In the genomic region with DNA sequence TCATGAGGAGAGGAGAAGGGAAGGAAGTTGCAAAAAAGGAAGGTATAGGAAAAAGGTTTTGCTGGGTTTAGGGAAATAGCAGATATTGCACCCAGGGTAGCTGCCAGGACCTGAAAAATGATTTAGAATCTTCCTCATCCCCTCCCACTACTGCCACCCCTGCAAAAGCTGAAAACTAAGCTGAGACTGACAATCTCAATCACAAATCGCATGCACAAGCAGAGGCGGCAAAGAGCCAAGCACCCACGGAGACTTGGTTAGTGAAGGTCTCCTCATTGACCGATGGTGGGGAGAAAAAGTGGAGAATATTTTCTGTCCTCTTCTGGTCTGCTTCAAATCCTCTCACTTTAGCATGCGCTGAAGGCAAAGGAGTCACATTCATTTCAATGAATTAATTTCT, we compare ENCODE assay signal across 22 cellular contexts. TPM values are rescaled to one million over a fixed set of nuclear protein-coding genes. Genes with fewer than 3 reads are reported as not detected.
"Had no signal": no experiment of that assay in that cellular context is flagged by ENCODE, and none has a peak within 500 bp of the region (broad histone marks: within the 10 kb centered on the region; RNA-seq: fewer than 3 reads in every experiment).

No MANE protein-coding gene starts in this region.

- H3K36me3 ChIP-seq: ascending aorta had no signal

- H3K27ac ChIP-seq: ascending aorta had no signal

- H3K27ac Mint-ChIP-seq: activated CD8-positive, alpha-beta T cell treated with anti-CD3 and anti-CD28 coated beads, Interleukin-2, amount 10 ng/mL, durations not matched to agents 7 days and 5 days; activated naive CD4-positive, alpha-beta T cell treated with anti-CD3 and anti-CD28 coated beads, Interleukin-2, amount 50 U/mL, for 72 hours; activated naive CD8-positive, alpha-beta T cell treated with anti-CD3 and anti-CD28 coated beads, Interleukin-2, amount 50 U/mL, for 24 hours; activated T-helper 1 cell treated with anti-CD3 and anti-CD28 coated beads, Interleukin-12 subunit alpha, Interleukin-12 subunit beta, Interleukin-2, Interleukin-4 antibody, amounts not matched to agents 30 ng/mL and 10 ng/mL and 1 ng/mL, durations not matched to agents 14 hours and 24 hours and 36 hours; T-helper 1 cell treated with Interleukin-12 subunit alpha and Interleukin-12 subunit beta and Interleukin-4 antibody, amounts not matched to agents 30 μg/mL and 1 μg/mL, for 36 hours had no signal

- H3K9me3 ChIP-seq: ascending aorta had no signal

- H3K9me3 Mint-ChIP-seq: activated naive CD4-positive, alpha-beta T cell treated with anti-CD3 and anti-CD28 coated beads, Interleukin-2, amount 50 U/mL, for 72 hours; activated naive CD8-positive, alpha-beta T cell treated with anti-CD3 and anti-CD28 coated beads, Interleukin-2, amount 50 U/mL, for 24 hours; T-helper 1 cell treated with Interleukin-12 subunit alpha and Interleukin-12 subunit beta and Interleukin-4 antibody, amounts not matched to agents 30 μg/mL and 1 μg/mL, for 36 hours had no signal

- ATAC-seq: activated CD8-positive, alpha-beta T cell treated with anti-CD3 and anti-CD28 coated beads, Interleukin-2, amount 10 ng/mL, durations not matched to agents 7 days and 5 days; Right ventricle myocardium inferior had no signal

- DNase-seq: activated CD4-positive, alpha-beta T cell treated with anti-CD3 and anti-CD28 coated beads for 4 hours; activated CD8-positive, alpha-beta memory T cell treated with anti-CD3 and anti-CD28 coated beads, Interleukin-2, amount 50 U/mL, for 48 hours; activated CD8-positive, alpha-beta T cell treated with anti-CD3 and anti-CD28 coated beads, Interleukin-2, amount 10 ng/mL, durations not matched to agents 7 days and 5 days; activated effector memory CD4-positive, alpha-beta T cell treated with anti-CD3 and anti-CD28 coated beads, Interleukin-2, amount 50 U/mL, for 16 hours; activated naive CD4-positive, alpha-beta T cell treated with Interleukin-2 at 50 U/mL for 16 hours; activated naive CD8-positive, alpha-beta T cell treated with anti-CD3 and anti-CD28 coated beads, Interleukin-2, amount 50 U/mL, for 24 hours; activated T-cell treated with anti-CD3 and anti-CD28 coated beads, Interleukin-2, amount 50 U/mL, for 1 hour; central memory CD4-positive, alpha-beta T cell; KG1; NCI-H1092; NCI-H1417; NCI-H1930; NCI-H345; NCI-H510A; NCI-H526 treated with DMSO at 0.1 percent for 48 hours; NCI-H82 had no signal

- H3K4me3 Mint-ChIP-seq: activated CD8-positive, alpha-beta T cell treated with anti-CD3 and anti-CD28 coated beads, Interleukin-2, amount 10 ng/mL, durations not matched to agents 7 days and 5 days; activated naive CD8-positive, alpha-beta T cell treated with anti-CD3 and anti-CD28 coated beads, Interleukin-2, amount 50 U/mL, for 24 hours; activated T-helper 1 cell treated with anti-CD3 and anti-CD28 coated beads, Interleukin-12 subunit alpha, Interleukin-12 subunit beta, Interleukin-2, Interleukin-4 antibody, amounts not matched to agents 30 ng/mL and 10 ng/mL and 1 ng/mL, durations not matched to agents 14 hours and 24 hours and 36 hours; T-helper 1 cell treated with Interleukin-12 subunit alpha and Interleukin-12 subunit beta and Interleukin-4 antibody, amounts not matched to agents 30 μg/mL and 1 μg/mL, for 36 hours had no signal

- H3K27me3 ChIP-seq: ascending aorta had no signal

- H3K4me1 ChIP-seq: ascending aorta had no signal

- H3K4me3 ChIP-seq: ascending aorta had no signal

RNA-seq across cellular contexts. Expression of gene PAM, which starts 39.1 kb away (rescaled TPM):
- total RNA-seq: OCI-LY7 had no signal
